18 cellular contexts compared by ENCODE assay signal in genomic region chr9:4507306-4507705, GRCh38. TPM values are rescaled to one million over a fixed set of nuclear protein-coding genes. Genes with fewer than 3 reads are reported as not detected.
DNase-seq lines count a peak whose midpoint lies in the region; ATAC-seq and TF ChIP-seq lines count a peak whose summit lies in the region.
"Had no signal": no experiment of that assay in that cellular context is flagged by ENCODE, and none has a peak within 500 bp of the region (broad histone marks: within the 10 kb centered on the region; RNA-seq: fewer than 3 reads in every experiment).

No MANE protein-coding gene starts in this region.

- H3K79me2 ChIP-seq in hepatocyte: peaks cover 24% of the 10 kb centered on the region
- no peaks in the 10 kb centered on the region for H3K79me2 ChIP-seq in smooth muscle cell (ENCODE audit: low read depth)

- H3K27me3 Mint-ChIP-seq in activated CD4-positive, alpha-beta T cell treated with anti-CD3 and anti-CD28 coated beads, Interleukin-2, amount 10 ng/mL, durations not matched to agents 7 days and 5 days: no peaks in the 10 kb centered on the region
- H3K27me3 Mint-ChIP-seq: B cell; CD4-positive, alpha-beta memory T cell had no signal

- H3K27ac Mint-ChIP-seq in activated CD4-positive, alpha-beta T cell treated with anti-CD3 and anti-CD28 coated beads, Interleukin-2, amount 10 ng/mL, durations not matched to agents 7 days and 5 days: no peak overlapping the region
- H3K27ac Mint-ChIP-seq: B cell, GM23338 had no signal

- ATAC-seq in HG02885 (IDR thresholded peaks at IDR 0.05; ENCODE audit: poor library complexity, unreplicated experiment): no peak
- ATAC-seq: GM23338 had no signal

- H4K20me1 ChIP-seq in hepatocyte (ENCODE audit: insufficient read depth, poor library complexity, severe bottlenecking) (no peaks in the 10 kb centered on the region), smooth muscle cell (ENCODE audit: low read depth) (no peaks in the 10 kb centered on the region)

- no peak overlapping the region for H3K4me3 ChIP-seq in adipocyte (ENCODE audit: low read length)
- no peak overlapping the region for H3K4me3 ChIP-seq in hepatocyte
- no peak overlapping the region for H3K4me3 ChIP-seq in smooth muscle cell
- no peak overlapping the region for H3K4me3 ChIP-seq in BE2C (ENCODE audit: low read depth, low read length)
- H3K4me3 ChIP-seq: GM23338, MG63, PC-9 had no signal

- DNase-seq in EH (ENCODE audit: low read depth): peak; percentile 67
- DNase-seq in adipocyte (ENCODE audit: low read depth): peak; percentile 33
- no peak for DNase-seq in hepatocyte (ENCODE audit: low spot score)
- DNase-seq in smooth muscle cell (lab: John Stamatoyannopoulos, UW; ENCODE audit: unreplicated experiment): no peak
- DNase-seq in activated CD4-positive, alpha-beta T cell treated with anti-CD3 and anti-CD28 coated beads, Interleukin-2, amount 10 ng/mL, durations not matched to agents 7 days and 5 days: no peak
- no peak for DNase-seq in BE2C
- DNase-seq: ACHN; CD4-positive, alpha-beta memory T cell; MG63; NCI-H1092 treated with DMSO at 0.1 percent for 48 hours; NCI-H1694 treated with DMSO at 0.1 percent for 48 hours; NCI-H774; PC-9; Right ventricle myocardium superior had no signal

- POLR2A ChIA-PET in activated CD4-positive, alpha-beta T cell treated with anti-CD3 and anti-CD28 coated beads, Interleukin-2, amount 10 ng/mL, durations not matched to agents 7 days and 5 days (lab: Charles Lee): interaction anchor here (0.7 kb wide), 1 partner anchor 12 kb away, joined by 6 read pairs; no protein-coding TSS in a partner anchor

- H3K4me1 Mint-ChIP-seq in activated CD4-positive, alpha-beta T cell treated with anti-CD3 and anti-CD28 coated beads, Interleukin-2, amount 10 ng/mL, durations not matched to agents 7 days and 5 days: no peaks in the 10 kb centered on the region
- H3K4me1 Mint-ChIP-seq: B cell; CD4-positive, alpha-beta memory T cell had no signal

- 59% methylated on average over 1 of the region's 1 CpG for WGBS in hepatocyte (ENCODE audit: low lambda C conversion rate, missing lambda C conversion rate)
- WGBS in smooth muscle cell (ENCODE audit: low lambda C conversion rate): 52% methylated on average over 1 of the region's 1 CpG

- no peaks in the 10 kb centered on the region for H3K36me3 Mint-ChIP-seq in activated CD4-positive, alpha-beta T cell treated with anti-CD3 and anti-CD28 coated beads, Interleukin-2, amount 10 ng/mL, durations not matched to agents 7 days and 5 days (ENCODE audit: low read depth)
- H3K36me3 Mint-ChIP-seq: CD4-positive, alpha-beta memory T cell had no signal

- H3K4me2 ChIP-seq in hepatocyte (peak overlapping the region; percentile 47), smooth muscle cell (peak overlapping the region; percentile 1)
- H3K4me2 ChIP-seq: GM23338, KMS-11, PC-9 had no signal

- peak overlapping the region; percentile 87 for H3K27ac ChIP-seq in hepatocyte
- H3K27ac ChIP-seq in smooth muscle cell (ENCODE audit: low read depth): peak overlapping the region; percentile 41
- H3K27ac ChIP-seq: KMS-11, PC-9 had no signal

- H3K9me3 ChIP-seq in adipocyte (ENCODE audit: control insufficient read depth, low read length) (no peaks in the 10 kb centered on the region), hepatocyte (ENCODE audit: low read depth) (no peaks in the 10 kb centered on the region), smooth muscle cell (replicated peaks; ENCODE audit: low read depth) (no peaks in the 10 kb centered on the region), BE2C (no peaks in the 10 kb centered on the region)
- H3K9me3 ChIP-seq: MG63 had no signal

- H3K9ac ChIP-seq in adipocyte (ENCODE audit: low read length): no peak overlapping the region
- H3K9ac ChIP-seq in smooth muscle cell (ENCODE audit: low read depth): no peak overlapping the region
- H3K9ac ChIP-seq: KMS-11 had no signal

- H3K4me1 ChIP-seq in adipocyte (ENCODE audit: control insufficient read depth, insufficient read depth, low read length) (peaks cover 23% of the 10 kb centered on the region), hepatocyte (ENCODE audit: insufficient read depth) (peaks cover 36% of the 10 kb centered on the region), smooth muscle cell (ENCODE audit: low read depth) (peaks cover 15% of the 10 kb centered on the region), BE2C (no peaks in the 10 kb centered on the region)

- peaks cover 12% of the 10 kb centered on the region for H3F3A ChIP-seq in smooth muscle cell (ENCODE audit: low read depth)

- H3K9me3 Mint-ChIP-seq in activated CD4-positive, alpha-beta T cell treated with anti-CD3 and anti-CD28 coated beads, Interleukin-2, amount 10 ng/mL, durations not matched to agents 7 days and 5 days: peaks cover 2% of the 10 kb centered on the region
- H3K9me3 Mint-ChIP-seq: GM23338 had no signal

- no peak for TF ChIP-seq CTCF in hepatocyte (IDR thresholded peaks at IDR 0.05; ENCODE audit: poor library complexity)
- no peak for TF ChIP-seq CTCF in smooth muscle cell (IDR thresholded peaks at IDR 0.05; ENCODE audit: borderline replicate concordance, insufficient read depth, poor library complexity, severe bottlenecking)
- no peak for TF ChIP-seq CTCF in BE2C (IDR thresholded peaks at IDR 0.05; ENCODE audit: low read depth, low read length)

- CTCF ChIA-PET in activated CD4-positive, alpha-beta T cell treated with anti-CD3 and anti-CD28 coated beads, Interleukin-2, amount 10 ng/mL, durations not matched to agents 7 days and 5 days (lab: Charles Lee): interaction anchor here (0.6 kb wide), 1 partner anchor 8 kb away, joined by 3 read pairs; no protein-coding TSS in a partner anchor

- no peak overlapping the region for H3K4me3 Mint-ChIP-seq in activated CD4-positive, alpha-beta T cell treated with anti-CD3 and anti-CD28 coated beads, Interleukin-2, amount 10 ng/mL, durations not matched to agents 7 days and 5 days
- H3K4me3 Mint-ChIP-seq: B cell; CD4-positive, alpha-beta memory T cell; GM23338 had no signal

- no peaks in the 10 kb centered on the region for H3K27me3 ChIP-seq in adipocyte (replicated peaks; ENCODE audit: control insufficient read depth, insufficient read depth, low read length)
- no peaks in the 10 kb centered on the region for H3K27me3 ChIP-seq in hepatocyte
- no peaks in the 10 kb centered on the region for H3K27me3 ChIP-seq in smooth muscle cell (ENCODE audit: low read depth)
- no peaks in the 10 kb centered on the region; the same call in 1 of the 2 replicates for H3K27me3 ChIP-seq in BE2C
- H3K27me3 ChIP-seq: MG63 had no signal

- no peaks in the 10 kb centered on the region for H3K9me2 ChIP-seq in hepatocyte (replicated peaks; ENCODE audit: insufficient read depth)

- H3K36me3 ChIP-seq in adipocyte (ENCODE audit: control insufficient read depth, insufficient read depth, low read length, severe bottlenecking) (no peaks in the 10 kb centered on the region), hepatocyte (replicated peaks; ENCODE audit: insufficient read depth, low read depth) (no peaks in the 10 kb centered on the region), smooth muscle cell (ENCODE audit: low read depth) (no peaks in the 10 kb centered on the region), BE2C (no peaks in the 10 kb centered on the region)
- H3K36me3 ChIP-seq: MG63 had no signal

- H2AFZ ChIP-seq in hepatocyte: no peak overlapping the region
- no peak overlapping the region for H2AFZ ChIP-seq in smooth muscle cell (ENCODE audit: low read depth)
- H2AFZ ChIP-seq: GM23338, PC-9 had no signal

RNA-seq across cellular contexts. Expression of gene SLC1A1, which starts 17.0 kb away (rescaled TPM):
- total RNA-seq in hepatocyte: 50.7 and 52.9 TPM in 2 replicates
- polyA plus RNA-seq in hepatocyte: 27.7 and 36.1 TPM in 2 replicates
- total RNA-seq in smooth muscle cell: 15.6 and 19.3 TPM in 2 replicates
- 6.1 and 11.3 TPM in 2 replicates for polyA plus RNA-seq in smooth muscle cell
- total RNA-seq in activated CD4-positive, alpha-beta T cell treated with anti-CD3 and anti-CD28 coated beads, Interleukin-2, amount 10 ng/mL, durations not matched to agents 7 days and 5 days: under 1 TPM in 1 of 2 experiments, not detected in 1; 0.10 TPM
- polyA plus RNA-seq in BE2C (2012; ENCODE audit: insufficient read depth, insufficient read length, low read depth): not detected

Comparison
In these comparisons a context has a peak if more than half of its experiments do, and no peak if none do; other contexts are left out.
1. DNase-seq: peak in EH (single experiment) and adipocyte (single experiment); none in hepatocyte (single experiment), smooth muscle cell (single experiment), activated CD4-positive, alpha-beta T cell treated with anti-CD3 and anti-CD28 coated beads, Interleukin-2, amount 10 ng/mL, durations not matched to agents 7 days and 5 days (single experiment) and BE2C (single experiment).
2. RNA of gene SLC1A1, which starts 17.0 kb away (total RNA-seq): 50.7 to 52.9 TPM in hepatocyte and 15.6 to 19.3 TPM in smooth muscle cell; 0.10 TPM in activated CD4-positive, alpha-beta T cell treated with anti-CD3 and anti-CD28 coated beads, Interleukin-2, amount 10 ng/mL, durations not matched to agents 7 days and 5 days; every median in the first group is over 10 times any median in the second.